In the genomic region with DNA sequence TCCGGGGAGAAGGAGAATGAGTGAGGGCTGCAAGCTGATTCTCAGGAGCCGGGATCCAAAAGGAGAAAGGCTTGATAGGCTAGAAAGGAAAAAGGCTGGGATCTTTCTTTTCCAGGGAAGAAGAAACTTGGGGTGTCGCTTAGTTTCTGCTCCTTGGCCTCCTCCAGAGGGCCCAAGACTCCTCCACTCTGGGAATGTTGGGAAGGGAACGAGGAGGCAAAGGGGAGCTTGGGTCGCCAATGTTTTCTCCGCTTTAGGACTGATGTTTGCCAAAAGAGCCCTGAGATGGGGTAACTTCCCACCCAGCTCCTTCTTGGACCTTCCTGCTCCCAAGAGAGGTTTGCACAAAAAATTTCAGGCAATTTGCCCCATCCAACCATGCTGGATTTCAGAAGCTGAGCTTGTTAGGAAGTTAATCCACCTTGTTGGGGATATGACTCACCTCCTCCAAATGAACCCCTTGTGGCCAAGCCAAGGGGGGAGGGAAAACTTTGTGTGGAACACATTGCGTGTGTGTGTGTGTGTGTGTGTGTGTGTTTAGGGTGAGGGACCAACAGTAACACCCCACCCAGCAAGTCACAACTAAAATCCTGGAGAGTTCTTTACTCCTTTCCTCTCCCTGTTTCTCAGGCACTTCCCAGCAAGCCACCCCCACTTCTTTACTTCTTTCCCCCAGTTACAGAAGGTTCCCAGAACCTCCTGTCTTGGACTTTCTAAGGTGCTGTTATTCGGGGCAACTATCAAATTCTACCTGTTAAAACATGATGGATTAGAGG, we compare ENCODE assay signal across 10 cellular contexts. TPM values are rescaled to one million over a fixed set of nuclear protein-coding genes. Genes with fewer than 3 reads are reported as not detected.
DNase-seq lines count a peak whose midpoint lies in the region; ATAC-seq and TF ChIP-seq lines count a peak whose summit lies in the region.
"Had no signal": no experiment of that assay in that cellular context is flagged by ENCODE, and none has a peak within 500 bp of the region (broad histone marks: within the 10 kb centered on the region; RNA-seq: fewer than 3 reads in every experiment).

No MANE protein-coding gene starts in this region.

- H3K4me3 ChIP-seq in SK-N-MC (peak overlapping the region; percentile 42), gastroesophageal sphincter (peak overlapping the region; percentile 1 to 79), gastrocnemius medialis (peak overlapping the region in 3 of 4 donors; percentile 14 to 36 (median 31))

- peak in 1 of 4 experiments; percentile 9 for TF ChIP-seq CTCF in gastroesophageal sphincter (IDR thresholded peaks at IDR 0.05)
- TF ChIP-seq CTCF in gastrocnemius medialis (IDR thresholded peaks at IDR 0.05 in 4 of 5, conservative IDR thresholded peaks at IDR 0.05 in 1 of 5): no peak

- in situ Hi-C loops in gastrocnemius medialis (cut with MboI; ENCODE audit: low sequenced_read_pairs in 4 of 4): no loop called here

- ATAC-seq in gastroesophageal sphincter (peak; percentile 30), gastrocnemius medialis (peak in 1 of 2 donors; percentile 4)
- ATAC-seq: natural killer cell had no signal

- no peaks in the 10 kb centered on the region for H3K36me3 ChIP-seq in SK-N-MC (ENCODE audit: insufficient read depth, low read length)
- H3K36me3 ChIP-seq in gastroesophageal sphincter: no peaks in the 10 kb centered on the region
- H3K36me3 ChIP-seq in gastrocnemius medialis: no peaks in the 10 kb centered on the region

- TF ChIP-seq POLR2A in gastroesophageal sphincter (IDR thresholded peaks at IDR 0.05): no peak
- TF ChIP-seq POLR2A in gastrocnemius medialis (IDR thresholded peaks at IDR 0.05): no peak

- H3K4me1 ChIP-seq in gastroesophageal sphincter (peaks cover 0 to 62% (median 21%) of the 10 kb centered on the region in 3 donors), gastrocnemius medialis (peaks cover 21 to 38% of the 10 kb centered on the region in 2 donors)

- H3K27me3 ChIP-seq in gastroesophageal sphincter (no peaks in the 10 kb centered on the region), gastrocnemius medialis (no peaks in the 10 kb centered on the region)

- DNase-seq in ELF-1 (ENCODE audit: low read depth, low spot score) (peak; percentile 31), SK-N-MC (ENCODE audit: low read depth, low spot score) (no peak), gastrocnemius medialis (no peak), NCI-H2227 treated with DMSO at 0.1 percent for 48 hours (lab: John Stamatoyannopoulos, UW) (no peak), retina (no peak), NCI-H187 (lab: John Stamatoyannopoulos, UW) (no peak)
- DNase-seq in activated CD4-positive, alpha-beta T cell treated with anti-CD3 and anti-CD28 coated beads for 1 hour: no peak
- DNase-seq: natural killer cell, NCI-H2029 had no signal

- H3K27ac ChIP-seq in SK-N-MC (no peak overlapping the region), gastroesophageal sphincter (peak overlapping the region; percentile 94 to 99 (median 98)), gastrocnemius medialis (peak overlapping the region; percentile 66 to 85 (median 72))

- no peak overlapping the region for H3K9ac ChIP-seq in SK-N-MC (ENCODE audit: insufficient read length)

- WGBS in gastroesophageal sphincter (ENCODE audit: low coverage in 1 of 2), 2 donors: 0 to 4% methylated on average over 3 to 7 of the region's 8 CpGs

- H3K9me3 ChIP-seq in SK-N-MC (ENCODE audit: low read depth, low read length) (no peaks in the 10 kb centered on the region), gastroesophageal sphincter (no peaks in the 10 kb centered on the region), gastrocnemius medialis (no peaks in the 10 kb centered on the region)

- intact Hi-C loops in gastrocnemius medialis (cut with DNase I; ENCODE audit: low total_unique reads): no loop called here

- TF ChIP-seq EP300 in gastroesophageal sphincter (IDR thresholded peaks at IDR 0.05): no peak

RNA-seq across cellular contexts. Expression of a gene that starts 8.7 kb away (rescaled TPM):
- total RNA-seq in gastroesophageal sphincter (1 to 10 TPM; 3.1 to 7.0 (median 5.0) TPM), gastrocnemius medialis (under 1 TPM in 3 of 4 donors, not detected in 1; 0.29 to 0.88 (median 0.38) TPM)
- total RNA-seq: natural killer cell had no signal

RNA-seq across cellular contexts. Expression of a gene that starts 15.4 kb away (rescaled TPM):
- 1 to 10 TPM in 1 of 4 donors, under 1 TPM in 2, not detected in 1; 0.23 to 2.3 (median 0.27) TPM for total RNA-seq in gastroesophageal sphincter
- under 1 TPM in 2 of 4 donors, not detected in 2; 0.16 to 0.36 TPM for total RNA-seq in gastrocnemius medialis

RNA-seq across cellular contexts. Expression of a gene that starts 19.4 kb away (rescaled TPM):
- total RNA-seq in gastroesophageal sphincter: 10 to 100 TPM in 3 of 4 donors, 1 to 10 TPM in 1; 8.6 to 20.2 (median 15.3) TPM
- 1 to 10 TPM; 1.7 to 4.2 (median 2.9) TPM for total RNA-seq in gastrocnemius medialis

RNA-seq across cellular contexts. Expression of a gene that starts 32.3 kb away (rescaled TPM):
- total RNA-seq in gastroesophageal sphincter (10 to 100 TPM; 11.0 to 34.6 (median 29.3) TPM), gastrocnemius medialis (1 to 10 TPM; 2.7 to 7.1 (median 7.0) TPM)

RNA-seq across cellular contexts. Expression of a gene that starts 36.4 kb away (rescaled TPM):
- total RNA-seq in gastroesophageal sphincter (10 to 100 TPM in 1 of 4 donors, under 1 TPM in 1, not detected in 2; 0.46 to 12.7 TPM), gastrocnemius medialis (1 to 10 TPM; 2.6 to 5.6 (median 4.2) TPM)
